ENCODE assay signal across 14 cellular contexts in genomic region chr5:179696605-179697004, GRCh38. TPM values are rescaled to one million over a fixed set of nuclear protein-coding genes. Genes with fewer than 3 reads are reported as not detected.
DNase-seq lines count a peak whose midpoint lies in the region; ATAC-seq and TF ChIP-seq lines count a peak whose summit lies in the region.
"Had no signal": no experiment of that assay in that cellular context is flagged by ENCODE, and none has a peak within 500 bp of the region (broad histone marks: within the 10 kb centered on the region; RNA-seq: fewer than 3 reads in every experiment).

No MANE protein-coding gene starts in this region.

- peaks cover 28% of the 10 kb centered on the region for H3K79me2 ChIP-seq in GM23338 (replicated peaks; ENCODE audit: insufficient read depth)

- no peak overlapping the region for H2BK15ac ChIP-seq in mesenchymal stem cell (ENCODE audit: low read depth, poor library complexity, severe bottlenecking)

- H3K23ac ChIP-seq in mesenchymal stem cell (ENCODE audit: low read length in 2 of 2): no peak overlapping the region

- 78% methylated on average over 1 of the region's 3 CpGs for WGBS in mesenchymal stem cell

- peaks cover 21% of the 10 kb centered on the region for H4K20me1 ChIP-seq in GM23338 (replicated peaks; ENCODE audit: insufficient read depth)

- H3F3A ChIP-seq in GM23338 (replicated peaks; ENCODE audit: low read depth): peaks cover 4% of the 10 kb centered on the region; the same call in 1 of the 2 replicates

- H3K9me3 Mint-ChIP-seq in GM23338: no peaks in the 10 kb centered on the region
- no peaks in the 10 kb centered on the region for H3K9me3 Mint-ChIP-seq in stimulated activated naive B cell treated with anti-CD40 and anti-IgM and Interleukin-4, amounts not matched to agents 10 μg/mL and 1 μg/mL and 100 μg/mL, for 72 hours

- H3K4me3 Mint-ChIP-seq in GM23338: no peak overlapping the region
- no peak overlapping the region for H3K4me3 Mint-ChIP-seq in T-helper 17 cell
- H3K4me3 Mint-ChIP-seq in stimulated activated naive B cell treated with anti-CD40 and anti-IgM and Interleukin-4, amounts not matched to agents 10 μg/mL and 1 μg/mL and 100 μg/mL, for 72 hours: no peak overlapping the region

- DNase-seq in GM23338 (ENCODE audit: low spot score) (no peak), T-helper 17 cell (no peak), mesenchymal stem cell (peak; percentile 44), NCI-H146 treated with DMSO at 0.1 percent for 48 hours (lab: John Stamatoyannopoulos, UW; ENCODE audit: unreplicated experiment) (no peak), NCI-H226 (no peak)
- no peak for DNase-seq in stimulated activated naive B cell treated with anti-CD40 and anti-IgM and Interleukin-4, amounts not matched to agents 10 μg/mL and 1 μg/mL and 100 μg/mL, for 72 hours
- DNase-seq: Caco-2, GOT3, NCI-H2107 had no signal

- H3K9ac ChIP-seq in mesenchymal stem cell (ENCODE audit: low read length): no peak overlapping the region

- no peak overlapping the region for H2BK120ac ChIP-seq in mesenchymal stem cell (ENCODE audit: low read depth, low read length)

- no peak overlapping the region for H4K91ac ChIP-seq in mesenchymal stem cell (ENCODE audit: low read length)

- no peak overlapping the region for H2AFZ ChIP-seq in GM23338
- H2AFZ ChIP-seq in mesenchymal stem cell (ENCODE audit: low read depth, low read length): no peak overlapping the region

- H4K8ac ChIP-seq in mesenchymal stem cell (ENCODE audit: low read length): no peak overlapping the region

- H2BK5ac ChIP-seq in mesenchymal stem cell (ENCODE audit: low read depth, low read length, poor library complexity, severe bottlenecking): no peak overlapping the region

- H3K4me2 ChIP-seq in GM23338: no peak overlapping the region
- no peak overlapping the region for H3K4me2 ChIP-seq in mesenchymal stem cell (ENCODE audit: low read length, poor library complexity, severe bottlenecking)

- no peak overlapping the region for H3K4ac ChIP-seq in mesenchymal stem cell (ENCODE audit: low read depth in 1 of 2, low read length in 2 of 2)

- ATAC-seq in GM23338 (no peak), T-helper 17 cell (no peak), GM18519 (IDR thresholded peaks at IDR 0.05; ENCODE audit: low FRiP score, unreplicated experiment) (no peak)
- no peak for ATAC-seq in stimulated activated naive B cell treated with anti-CD40 and anti-IgM and Interleukin-4, amounts not matched to agents 10 μg/mL and 1 μg/mL and 100 μg/mL, for 72 hours (replicated peaks)

- H3K18ac ChIP-seq in mesenchymal stem cell (ENCODE audit: low read depth in 1 of 2, low read length in 2 of 2): no peak overlapping the region

- H3K4me1 Mint-ChIP-seq in GM23338 (peaks cover 13% of the 10 kb centered on the region), T-helper 17 cell (peaks cover 27% of the 10 kb centered on the region)
- peaks cover 13 to 29% of the 10 kb centered on the region in 2 donors for H3K4me1 Mint-ChIP-seq in stimulated activated naive B cell treated with anti-CD40 and anti-IgM and Interleukin-4, amounts not matched to agents 10 μg/mL and 1 μg/mL and 100 μg/mL, for 72 hours

- H2BK12ac ChIP-seq in mesenchymal stem cell (ENCODE audit: low read length in 2 of 2): no peak overlapping the region

- H3K4me3 ChIP-seq in GM23338 (no peak overlapping the region), mesenchymal stem cell (ENCODE audit: insufficient read depth in 1 of 2, low read depth in 1 of 2, low read length in 2 of 2) (no peak overlapping the region)

- H3K27me3 Mint-ChIP-seq in GM23338 (ENCODE audit: insufficient read depth, low read depth, poor library complexity): peaks cover 16% of the 10 kb centered on the region
- no peaks in the 10 kb centered on the region for H3K27me3 Mint-ChIP-seq in T-helper 17 cell
- no peaks in the 10 kb centered on the region for H3K27me3 Mint-ChIP-seq in stimulated activated naive B cell treated with anti-CD40 and anti-IgM and Interleukin-4, amounts not matched to agents 10 μg/mL and 1 μg/mL and 100 μg/mL, for 72 hours

- no peaks in the 10 kb centered on the region for H3K9me2 ChIP-seq in GM23338 (ENCODE audit: insufficient read depth)

- H3K36me3 ChIP-seq in GM23338 (ENCODE audit: insufficient read depth) (no peaks in the 10 kb centered on the region), mesenchymal stem cell (ENCODE audit: control insufficient read depth in 1 of 2, insufficient read depth in 2 of 2, low read depth in 1 of 2, low read length in 2 of 2) (peaks cover 3 to 4% of the 10 kb centered on the region in 2 experiments)

- peaks cover 3% of the 10 kb centered on the region for H3K79me1 ChIP-seq in mesenchymal stem cell (replicated peaks; ENCODE audit: low read length, poor library complexity, severe bottlenecking)

- H3K36me3 Mint-ChIP-seq in GM23338 (ENCODE audit: low read depth) (peaks cover 19% of the 10 kb centered on the region), T-helper 17 cell (ENCODE audit: low read depth) (no peaks in the 10 kb centered on the region)
- peaks cover 2 to 13% of the 10 kb centered on the region in 2 donors for H3K36me3 Mint-ChIP-seq in stimulated activated naive B cell treated with anti-CD40 and anti-IgM and Interleukin-4, amounts not matched to agents 10 μg/mL and 1 μg/mL and 100 μg/mL, for 72 hours

- H3K27ac Mint-ChIP-seq in GM23338 (no peak overlapping the region), T-helper 17 cell (peak overlapping the region; percentile 98)
- H3K27ac Mint-ChIP-seq in stimulated activated naive B cell treated with anti-CD40 and anti-IgM and Interleukin-4, amounts not matched to agents 10 μg/mL and 1 μg/mL and 100 μg/mL, for 72 hours: no peak overlapping the region

- H3K27ac ChIP-seq in C4-2B (peak overlapping the region; percentile 99), GM23338 (ENCODE audit: low read depth) (peak overlapping the region; percentile 37; the same call in 1 of the 2 replicates), mesenchymal stem cell (ENCODE audit: low read length, poor library complexity, severe bottlenecking) (no peak overlapping the region)

- no peak for TF ChIP-seq CTCF in C4-2B (conservative IDR thresholded peaks at IDR 0.05)
- TF ChIP-seq CTCF in GM23338 (conservative IDR thresholded peaks at IDR 0.05; ENCODE audit: low read depth in 2 of 2): no peak

- H3K4me1 ChIP-seq in GM23338 (ENCODE audit: insufficient read depth) (peaks cover 15% of the 10 kb centered on the region), mesenchymal stem cell (ENCODE audit: control insufficient read depth, insufficient read depth, low read depth, low read length) (peaks cover 5% of the 10 kb centered on the region)

- no peak overlapping the region for H3K14ac ChIP-seq in mesenchymal stem cell (ENCODE audit: low read length in 2 of 2)

- H3K27me3 ChIP-seq in GM23338 (ENCODE audit: insufficient read depth): no peaks in the 10 kb centered on the region; the same call in 1 of the 2 replicates
- H3K27me3 ChIP-seq in mesenchymal stem cell (ENCODE audit: control insufficient read depth in 1 of 2, insufficient read depth in 1 of 2, low read length in 2 of 2): no peaks in the 10 kb centered on the region

- H2AK5ac ChIP-seq in mesenchymal stem cell (ENCODE audit: low read length, severe bottlenecking): no peak overlapping the region

- no peaks in the 10 kb centered on the region for H3K9me3 ChIP-seq in T-helper 17 cell (ENCODE audit: control insufficient read depth, low read length, poor library complexity, severe bottlenecking)
- H3K9me3 ChIP-seq in mesenchymal stem cell (ENCODE audit: control insufficient read depth, low read length): no peaks in the 10 kb centered on the region
- H3K9me3 ChIP-seq: Caco-2 had no signal

TF ChIP-seq in GM23338, 12 proteins besides CTCF, POLR2A, EP300 and RAD21 (continues in another document):
- no peak for TF ChIP-seq ZNF114 (CRISPR knock-in tag; IDR thresholded peaks at IDR 0.05)
- TF ChIP-seq EZH2 (IDR thresholded peaks at IDR 0.05; ENCODE audit: low read depth, unreplicated experiment): no peak

RNA-seq across cellular contexts. Expression of gene CANX, which starts 2.2 kb away (rescaled TPM):
- total RNA-seq in GM23338 (2014; rRNA removed; shearing (Covaris generic)): 440 and 530 TPM in 2 replicates
- polyA plus RNA-seq in GM23338 (2016; fragmentation: Nextera tagmentation; extraction: Ambion mirVana): 163 and 177 TPM in 2 replicates
- 100 to 1,000 TPM; 235 to 238 TPM for total RNA-seq in T-helper 17 cell
- 661 TPM for polyA plus RNA-seq in mesenchymal stem cell (2013, experiment 1 of 2)
- 646 TPM for polyA plus RNA-seq in mesenchymal stem cell (2013, experiment 2 of 2)

RNA-seq across cellular contexts. Expression of gene CBY3, which starts 15.8 kb away (rescaled TPM):
- total RNA-seq in GM23338 (2014; rRNA removed; shearing (Covaris generic)): 0.52 and 2.3 TPM in 2 replicates
- polyA plus RNA-seq in GM23338 (2016; fragmentation: Nextera tagmentation; extraction: Ambion mirVana): 0.37 and 0.38 TPM in 2 replicates
- total RNA-seq in T-helper 17 cell: not detected
- polyA plus RNA-seq in mesenchymal stem cell (2013, experiment 1 of 2): not detected
- not detected for polyA plus RNA-seq in mesenchymal stem cell (2013, experiment 2 of 2)
- total RNA-seq: endothelial cell of umbilical vein, liver, omental fat pad had no signal
- polyA plus RNA-seq: endothelial cell of umbilical vein, liver had no signal

RNA-seq across cellular contexts. Expression of gene MAML1, which starts 36.0 kb away (rescaled TPM):
- total RNA-seq in GM23338 (2014; rRNA removed; shearing (Covaris generic)): 43.8 and 43.9 TPM in 2 replicates
- polyA plus RNA-seq in GM23338 (2016; fragmentation: Nextera tagmentation; extraction: Ambion mirVana): 9.6 and 9.8 TPM in 2 replicates
- 10 to 100 TPM; 28.4 to 33.2 TPM for total RNA-seq in T-helper 17 cell
- polyA plus RNA-seq in mesenchymal stem cell (2013, experiment 1 of 2): 19.0 TPM
- polyA plus RNA-seq in mesenchymal stem cell (2013, experiment 2 of 2): 20.0 TPM
